ENCODE assay signal across 7 cellular contexts in the genomic region with DNA sequence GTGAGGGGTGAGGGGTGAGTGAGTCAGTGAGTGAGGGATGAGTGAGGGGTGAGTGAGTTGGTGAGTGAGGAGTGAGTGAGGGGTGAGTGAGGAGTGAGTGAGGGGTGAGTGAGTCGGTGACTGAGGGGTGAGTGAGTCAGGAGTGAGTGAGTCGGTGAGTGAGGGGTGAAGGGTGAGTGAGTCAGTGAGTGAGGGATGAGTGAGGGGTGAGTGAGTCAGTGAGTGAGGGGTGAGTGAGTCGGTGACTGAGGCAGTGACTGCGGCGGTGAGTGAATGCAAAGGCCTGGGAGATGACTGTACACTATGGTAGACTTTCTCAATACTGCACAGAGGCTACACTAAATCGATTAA. TPM values are rescaled to one million over a fixed set of nuclear protein-coding genes. Genes with fewer than 3 reads are reported as not detected.
A peak's percentile ranks its signal among the peaks of the same experiment; 100 is the strongest.
DNase-seq lines count a peak whose midpoint lies in the region; ATAC-seq and TF ChIP-seq lines count a peak whose summit lies in the region.

No MANE protein-coding gene starts in this region.

- H3K9me3 Mint-ChIP-seq in chondrocyte (ENCODE audit: low read depth), result peaks cover 7% of the 10 kb centered on the region

- peak; percentile 8 for DNase-seq in LoVo (ENCODE audit: low spot score)
- no peak for DNase-seq in chondrocyte (ENCODE audit: low spot score)
- DNase-seq in stimulated activated CD4-positive, alpha-beta T cell treated with anti-CD3 and anti-CD28 coated beads, Interleukin-4, amount 100 ng/mL, for 4 hours, result peak; percentile 18 to 65
- DNase-seq in NCI-H82 treated with DMSO at 0.1 percent for 48 hours (lab: John Stamatoyannopoulos, UW; ENCODE audit: unreplicated experiment), result no peak
- DNase-seq in HuH-7 (ENCODE audit: low spot score), result no peak
- no peak for DNase-seq in central memory CD4-positive, alpha-beta T cell

- no peak overlapping the region for H3K4me3 Mint-ChIP-seq in chondrocyte (ENCODE audit: unreplicated experiment)

- H3K36me3 Mint-ChIP-seq in chondrocyte (ENCODE audit: low read depth), result peaks cover 14% of the 10 kb centered on the region

- ATAC-seq in activated CD4-positive, CD25-positive, alpha-beta regulatory T cell treated with anti-CD3 and anti-CD28 coated beads, Interleukin-2, amount 50 U/mL, for 24 hours, result peak; percentile 90

- H3K27me3 Mint-ChIP-seq in chondrocyte (ENCODE audit: low read depth), result no peaks in the 10 kb centered on the region

- peaks cover 11% of the 10 kb centered on the region for H3K4me1 Mint-ChIP-seq in chondrocyte (ENCODE audit: low read depth)

- H3K27ac Mint-ChIP-seq in chondrocyte (ENCODE audit: unreplicated experiment), result peak overlapping the region; percentile 46

- TF ChIP-seq CTCF in chondrocyte (IDR thresholded peaks at IDR 0.05), result no peak

RNA-seq across cellular contexts. Expression of a gene that starts 16.6 kb away (rescaled TPM):
- total RNA-seq in chondrocyte, result 40.9 to 42.4 TPM (median 41.4 TPM) in 3 replicates

RNA-seq across cellular contexts. Expression of a gene that starts 17.1 kb away (rescaled TPM):
- total RNA-seq in chondrocyte, result 53.1 to 64.0 TPM (median 57.2 TPM) in 3 replicates

Comparison
In these comparisons a context has a peak if more than half of its experiments do, and no peak if none do; other contexts are left out.
1. DNase-seq: peak in LoVo (single experiment) and stimulated activated CD4-positive, alpha-beta T cell treated with anti-CD3 and anti-CD28 coated beads, Interleukin-4, amount 100 ng/mL, for 4 hours (2 of 2); none in chondrocyte (single experiment), NCI-H82 treated with DMSO at 0.1 percent for 48 hours (single experiment), HuH-7 (single experiment) and central memory CD4-positive, alpha-beta T cell (single experiment).